Comparison of ENCODE assay signal across 11 cellular contexts in the genomic region with DNA sequence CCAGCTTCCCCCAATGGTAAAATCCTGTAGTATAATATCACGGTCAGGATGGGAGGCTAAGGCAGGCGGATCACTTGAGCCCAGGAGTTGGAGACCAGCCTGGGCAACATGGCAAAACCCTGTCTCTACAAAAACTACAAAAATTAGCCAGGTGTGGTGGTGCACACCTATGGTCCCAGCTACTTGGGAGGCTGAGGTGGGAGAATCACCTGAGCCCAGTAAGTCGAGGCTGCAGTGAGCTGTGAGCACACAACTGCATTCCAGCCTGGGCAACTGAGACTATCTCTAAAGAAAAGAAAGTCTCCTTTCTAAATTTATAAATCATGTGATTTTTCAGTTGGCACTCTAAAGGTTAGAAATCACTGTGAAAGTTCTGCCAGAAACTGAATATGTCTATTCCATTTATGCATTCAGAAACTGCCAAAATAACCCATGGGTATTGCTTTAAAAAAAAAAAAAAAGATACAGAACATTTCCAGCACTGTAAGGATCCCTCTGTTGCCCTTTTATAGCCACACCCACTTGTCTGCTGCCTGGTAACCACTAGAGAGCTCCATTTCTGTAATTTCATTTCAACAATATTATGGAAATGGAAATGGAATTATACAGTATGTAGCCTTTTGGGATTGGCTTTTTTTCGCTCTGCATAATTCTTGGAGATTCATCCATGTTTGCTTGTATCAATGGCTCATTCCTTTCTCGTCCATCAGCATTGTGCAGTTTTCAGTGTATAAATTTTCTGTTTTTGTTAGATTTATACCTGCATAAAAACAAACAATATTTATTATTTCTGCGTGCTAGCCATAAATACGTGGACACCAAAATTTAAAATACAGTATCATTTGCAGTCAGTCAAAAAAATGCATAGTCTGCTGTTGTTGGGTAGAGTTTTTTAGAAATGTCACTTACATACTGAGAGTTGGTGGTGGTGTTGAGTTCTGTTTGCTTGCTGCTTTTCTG. TPM values are rescaled to one million over a fixed set of nuclear protein-coding genes. Genes with fewer than 3 reads are reported as not detected.
DNase-seq lines count a peak whose midpoint lies in the region; ATAC-seq and TF ChIP-seq lines count a peak whose summit lies in the region.
"Had no signal": no experiment of that assay in that cellular context is flagged by ENCODE, and none has a peak within 500 bp of the region (broad histone marks: within the 10 kb centered on the region; RNA-seq: fewer than 3 reads in every experiment).

No MANE protein-coding gene starts in this region.

- intact Hi-C loops in left colon (cut with DNase I, micrococcal nuclease): no loop called here
- intact Hi-C loops in spleen (cut with DNase I; ENCODE audit: low total_unique reads): no loop called here

- no peak for TF ChIP-seq POLR2A in spleen (IDR thresholded peaks at IDR 0.05)

- H3K36me3 ChIP-seq in spleen: peaks cover 0 to 24% (median 0%) of the 10 kb centered on the region in 6 donors

- no peaks in the 10 kb centered on the region for H3K9me3 ChIP-seq in spleen
- H3K9me3 ChIP-seq: body of pancreas had no signal

- no peaks in the 10 kb centered on the region for H3K27me3 ChIP-seq in spleen (replicated peaks in 1 of 7)
- H3K27me3 ChIP-seq: body of pancreas had no signal

- peaks cover 0 to 5% (median 0%) of the 10 kb centered on the region in 6 donors for H3K4me1 ChIP-seq in spleen
- H3K4me1 ChIP-seq: body of pancreas had no signal

- 88 to 96% (median 93%) methylated on average over 7 of the region's 7 CpGs for WGBS in spleen, 5 donors

- TF ChIP-seq CTCF in cardiac fibroblast (IDR thresholded peaks at IDR 0.05; ENCODE audit: low read depth, low read length) (no peak), spleen (IDR thresholded peaks at IDR 0.05 in 8 of 11, conservative IDR thresholded peaks at IDR 0.05 in 3 of 11) (no peak)

- no peak overlapping the region for H3K27ac ChIP-seq in spleen
- H3K27ac ChIP-seq: body of pancreas had no signal

- H3K36me3 Mint-ChIP-seq in activated T-cell treated with anti-CD3 and anti-CD28 coated beads, Interleukin-2, amount 50 U/mL, for 72 hours (ENCODE audit: insufficient read depth in 2 of 2): peaks cover 16 to 49% of the 10 kb centered on the region in 2 donors

- H3K9me3 Mint-ChIP-seq in activated T-cell treated with anti-CD3 and anti-CD28 coated beads, Interleukin-2, amount 50 U/mL, for 72 hours: no peaks in the 10 kb centered on the region

- H3K4me3 Mint-ChIP-seq in activated T-cell treated with anti-CD3 and anti-CD28 coated beads, Interleukin-2, amount 50 U/mL, for 72 hours: peak overlapping the region in 1 of 2 donors; percentile 53

- H3K4me3 ChIP-seq in cardiac fibroblast (replicated peaks in 1 of 2; ENCODE audit: low read depth in 2 of 2, low read length in 2 of 2): no peak overlapping the region
- no peak overlapping the region for H3K4me3 ChIP-seq in spleen
- H3K4me3 ChIP-seq: body of pancreas had no signal

- H3K27me3 Mint-ChIP-seq in activated T-cell treated with anti-CD3 and anti-CD28 coated beads, Interleukin-2, amount 50 U/mL, for 72 hours (ENCODE audit: low read depth): no peaks in the 10 kb centered on the region

- peak; percentile 70 for ATAC-seq in left colon
- ATAC-seq in GM19395 (IDR thresholded peaks at IDR 0.05; ENCODE audit: unreplicated experiment): no peak
- ATAC-seq in activated T-cell treated with anti-CD3 and anti-CD28 coated beads, Interleukin-2, amount 50 U/mL, for 72 hours (replicated peaks in 1 of 2): no peak
- ATAC-seq: body of pancreas had no signal

- H3K4me1 Mint-ChIP-seq in activated T-cell treated with anti-CD3 and anti-CD28 coated beads, Interleukin-2, amount 50 U/mL, for 72 hours (ENCODE audit: low read depth): peaks cover 41% of the 10 kb centered on the region

- H3K27ac Mint-ChIP-seq in activated T-cell treated with anti-CD3 and anti-CD28 coated beads, Interleukin-2, amount 50 U/mL, for 72 hours: no peak overlapping the region

- peak; percentile 52 for DNase-seq in AG20443 (ENCODE audit: low spot score)
- DNase-seq in LHCN-M2 (ENCODE audit: low read depth): peak; percentile 65
- peak; percentile 47 to 66 for DNase-seq in cardiac fibroblast (ENCODE audit: low read depth in 2 of 2)
- DNase-seq in left colon: no peak
- DNase-seq in spleen: no peak
- DNase-seq in stimulated activated CD4-positive, alpha-beta T cell treated with anti-CD3 and anti-CD28 coated beads, Interleukin-2, amount 100 ng/mL, for 24 hours: no peak
- no peak for DNase-seq in activated T-cell treated with anti-CD3 and anti-CD28 coated beads, Interleukin-2, amount 50 U/mL, for 72 hours
- DNase-seq: DMS79 treated with DMSO at 0.1 percent for 48 hours, NCI-H1048 had no signal

RNA-seq across cellular contexts. Expression of gene CDC45, which starts 9.4 kb away (rescaled TPM):
- 62.3 and 67.6 TPM in 2 replicates for total RNA-seq in LHCN-M2 (2014; rRNA removed)
- 21.5 TPM for polyA plus RNA-seq in LHCN-M2 (2012)
- 1 to 10 TPM; 2.7 to 7.0 TPM for total RNA-seq in left colon
- 1 to 10 TPM; 1.5 to 7.3 (median 4.5) TPM for total RNA-seq in spleen
- polyA plus RNA-seq in spleen: 1 to 10 TPM; 5.1 to 6.7 (median 5.6) TPM
- total RNA-seq in activated T-cell treated with anti-CD3 and anti-CD28 coated beads, Interleukin-2, amount 50 U/mL, for 72 hours: 100 to 1,000 TPM; 119 to 144 TPM
- total RNA-seq: body of pancreas had no signal

RNA-seq across cellular contexts. Expression of gene UFD1, which starts 10.2 kb away (rescaled TPM):
- total RNA-seq in LHCN-M2 (2014; rRNA removed) (81.3 and 82.5 TPM in 2 replicates), left colon (10 to 100 TPM; 48.8 to 51.8 TPM), spleen (10 to 100 TPM; 35.6 to 49.9 (median 40.1) TPM)
- polyA plus RNA-seq in LHCN-M2 (2012): 107 TPM
- 10 to 100 TPM; 41.8 to 55.4 (median 52.2) TPM for polyA plus RNA-seq in spleen
- total RNA-seq in activated T-cell treated with anti-CD3 and anti-CD28 coated beads, Interleukin-2, amount 50 U/mL, for 72 hours: 10 to 100 TPM; 68.3 to 78.6 TPM

RNA-seq across cellular contexts. Expression of gene CLDN5, which starts 35.0 kb away (rescaled TPM):
- total RNA-seq in LHCN-M2 (2014; rRNA removed) (4.9 and 11.1 TPM in 2 replicates), left colon (10 to 100 TPM; 18.6 to 27.7 TPM), spleen (100 to 1,000 TPM in 1 of 7 donors, 10 to 100 TPM in 6; 29.5 to 167 (median 65.8) TPM)
- polyA plus RNA-seq in LHCN-M2 (2012): 0.28 TPM
- 10 to 100 TPM; 18.1 to 69.3 (median 35.8) TPM for polyA plus RNA-seq in spleen
- under 1 TPM; 0.30 to 0.36 TPM for total RNA-seq in activated T-cell treated with anti-CD3 and anti-CD28 coated beads, Interleukin-2, amount 50 U/mL, for 72 hours

RNA-seq across cellular contexts. Expression of gene C22orf39, which starts 41.7 kb away (rescaled TPM):
- 20.2 and 21.0 TPM in 2 replicates for total RNA-seq in LHCN-M2 (2014; rRNA removed)
- polyA plus RNA-seq in LHCN-M2 (2012): 16.7 TPM
- 10 to 100 TPM; 20.1 to 23.4 TPM for total RNA-seq in left colon
- 10 to 100 TPM; 28.8 to 48.8 (median 34.1) TPM for total RNA-seq in spleen
- 10 to 100 TPM; 34.0 to 41.9 (median 41.2) TPM for polyA plus RNA-seq in spleen
- 10 to 100 TPM; 34.3 to 40.6 TPM for total RNA-seq in activated T-cell treated with anti-CD3 and anti-CD28 coated beads, Interleukin-2, amount 50 U/mL, for 72 hours

RNA-seq across cellular contexts. Expression of gene MRPL40, which starts 56.8 kb away (rescaled TPM):
- total RNA-seq in LHCN-M2 (2014; rRNA removed) (41.4 and 51.0 TPM in 2 replicates), left colon (10 to 100 TPM; 16.6 to 20.1 TPM), spleen (10 to 100 TPM; 11.7 to 29.3 (median 18.1) TPM)
- polyA plus RNA-seq in LHCN-M2 (2012): 64.6 TPM
- 10 to 100 TPM; 40.6 to 55.7 (median 42.4) TPM for polyA plus RNA-seq in spleen
- 10 to 100 TPM; 27.1 to 27.2 TPM for total RNA-seq in activated T-cell treated with anti-CD3 and anti-CD28 coated beads, Interleukin-2, amount 50 U/mL, for 72 hours

Comparison
In these comparisons a context has a peak if more than half of its experiments do, and no peak if none do; other contexts are left out.
1. DNase-seq: peak in AG20443 (single experiment), LHCN-M2 (single experiment) and cardiac fibroblast (2 of 2); none in left colon (0 of 2), spleen (single experiment), stimulated activated CD4-positive, alpha-beta T cell treated with anti-CD3 and anti-CD28 coated beads, Interleukin-2, amount 100 ng/mL, for 24 hours (0 of 2) and activated T-cell treated with anti-CD3 and anti-CD28 coated beads, Interleukin-2, amount 50 U/mL, for 72 hours (0 of 2).